ENCODE assay signal across 16 cellular contexts in the genomic region with DNA sequence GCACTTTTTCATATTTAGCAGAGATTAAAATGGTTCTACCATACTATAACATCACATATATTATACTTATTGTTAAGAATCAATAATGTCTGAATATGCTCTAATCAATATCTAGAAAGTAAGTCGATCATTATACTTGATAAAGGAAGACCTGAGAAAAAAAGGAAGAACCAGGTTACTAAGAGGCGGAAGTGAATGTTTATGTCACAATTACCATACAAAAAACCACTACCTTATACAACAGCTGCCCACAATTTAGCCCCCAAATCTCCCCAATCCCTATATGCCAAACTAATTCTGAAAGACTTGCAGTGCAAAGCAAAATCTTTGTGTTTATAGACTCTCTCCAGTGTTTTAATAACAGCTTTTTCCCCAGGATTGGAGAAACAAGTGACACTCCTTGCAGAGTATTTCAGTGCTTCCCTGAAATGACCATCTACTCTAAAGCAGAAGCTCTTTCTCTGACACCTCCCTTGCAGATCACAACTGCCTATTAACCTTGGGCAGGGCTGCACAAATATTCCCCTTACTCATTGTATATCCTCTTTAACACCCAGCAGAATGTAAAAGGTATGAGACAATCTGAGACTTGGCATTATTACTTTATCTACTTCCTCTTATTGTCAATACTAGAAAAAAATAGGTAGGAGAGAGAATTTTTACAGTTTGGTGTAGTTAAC. TPM values are rescaled to one million over a fixed set of nuclear protein-coding genes. Genes with fewer than 3 reads are reported as not detected.
DNase-seq lines count a peak whose midpoint lies in the region; ATAC-seq, FAIRE-seq and TF ChIP-seq lines count a peak whose summit lies in the region.
"Had no signal": no experiment of that assay in that cellular context is flagged by ENCODE, and none has a peak within 500 bp of the region (broad histone marks: within the 10 kb centered on the region; RNA-seq: fewer than 3 reads in every experiment).

No MANE protein-coding gene starts in this region.

- H3K9me3 Mint-ChIP-seq in stimulated activated effector memory CD8-positive, alpha-beta T cell treated with anti-CD3 and anti-CD28 coated beads, Interleukin-12 subunit alpha, Interleukin-12 subunit beta, amount 100 ng/mL, for 72 hours = no peaks in the 10 kb centered on the region
- H3K9me3 Mint-ChIP-seq: CD4-positive, alpha-beta T cell had no signal

- H3K56ac ChIP-seq in H1 (replicated peaks; ENCODE audit: insufficient read length, low read depth, low read length) = no peak overlapping the region

- H3K23me2 ChIP-seq in H1 (ENCODE audit: low read depth, low read length) = no peaks in the 10 kb centered on the region; the same call in 1 of the 2 replicates

- no peak overlapping the region for H3K18ac ChIP-seq in H1 (ENCODE audit: extremely low read depth, low read length)

- no peaks in the 10 kb centered on the region for H3K79me1 ChIP-seq in H1 (ENCODE audit: low read depth, low read length)

- H2BK20ac ChIP-seq in H1 (ENCODE audit: low read length) = no peak overlapping the region

- no peak overlapping the region for H3K4ac ChIP-seq in H1 (replicated peaks; ENCODE audit: insufficient read length, low read depth, low read length)

- H3K23ac ChIP-seq in H1 (ENCODE audit: insufficient read length) = no peak overlapping the region

- TF ChIP-seq CTCF in OCI-LY3 (IDR thresholded peaks at IDR 0.05; ENCODE audit: low read depth, low read length) = no peak
- no peak for TF ChIP-seq CTCF in H1 (IDR thresholded peaks at IDR 0.05; ENCODE audit: control extremely low read depth in 1 of 3, insufficient read depth in 1 of 3, low read depth in 1 of 3, low read length in 3 of 3)

- H3K9ac ChIP-seq in OCI-LY3 (ENCODE audit: low read length) (no peak overlapping the region), H1 (replicated peaks in 1 of 4; ENCODE audit: extremely low read depth in 1 of 4, low read depth in 3 of 4, low read length in 3 of 4) (no peak overlapping the region)

- peak; percentile 47 for ATAC-seq in stimulated activated effector memory CD8-positive, alpha-beta T cell treated with anti-CD3 and anti-CD28 coated beads, Interleukin-12 subunit alpha, Interleukin-12 subunit beta, amount 100 ng/mL, for 72 hours
- no peak for ATAC-seq in HG03025 (IDR thresholded peaks at IDR 0.05; ENCODE audit: low FRiP score, unreplicated experiment)

- H3K36me3 Mint-ChIP-seq in stimulated activated effector memory CD8-positive, alpha-beta T cell treated with anti-CD3 and anti-CD28 coated beads, Interleukin-12 subunit alpha, Interleukin-12 subunit beta, amount 100 ng/mL, for 72 hours = no peaks in the 10 kb centered on the region

- no peak overlapping the region for H4K5ac ChIP-seq in H1 (ENCODE audit: insufficient read length, low read depth, low read length)

- no peak overlapping the region for H3K14ac ChIP-seq in H1 (ENCODE audit: insufficient read length)

- peaks cover 6% of the 10 kb centered on the region for H3K4me1 Mint-ChIP-seq in stimulated activated effector memory CD8-positive, alpha-beta T cell treated with anti-CD3 and anti-CD28 coated beads, Interleukin-12 subunit alpha, Interleukin-12 subunit beta, amount 100 ng/mL, for 72 hours

- H2BK15ac ChIP-seq in H1 (ENCODE audit: low read length) = no peak overlapping the region

- H3K4me3 ChIP-seq in OCI-LY3 (ENCODE audit: low read length) (no peak overlapping the region), H1 (ENCODE audit: extremely low read depth in 1 of 4, insufficient read depth in 2 of 4, low read depth in 3 of 4, low read length in 4 of 4) (no peak overlapping the region)

- no peak for DNase-seq in HTR-8/SVneo (ENCODE audit: insufficient read length, low spot score)
- no peak for DNase-seq in H1 (ENCODE audit: low read depth in 1 of 2, low spot score in 2 of 2)
- no peak for DNase-seq in stimulated activated effector memory CD8-positive, alpha-beta T cell treated with anti-CD3 and anti-CD28 coated beads, Interleukin-12 subunit alpha, Interleukin-12 subunit beta, amount 100 ng/mL, for 72 hours (ENCODE audit: low spot score in 2 of 2)
- no peak for DNase-seq in NCI-H82 (lab: John Stamatoyannopoulos, UW)
- no peak for DNase-seq in NCI-H1417 treated with DMSO at 0.1 percent for 48 hours (lab: John Stamatoyannopoulos, UW)
- DNase-seq: activated CD4-positive, alpha-beta T cell treated with anti-CD3 and anti-CD28 coated beads, Interleukin-2, amount 50 U/mL, for 48 hours; amygdala; CD4-positive, alpha-beta T cell; erythroblast; Kasumi-1; NCI-H2029; NCI-H69; posterior cingulate gyrus; small intestine had no signal

- H3K27me3 ChIP-seq in OCI-LY3 (ENCODE audit: low read depth, low read length) = no peaks in the 10 kb centered on the region
- H3K27me3 ChIP-seq in H1 (replicated peaks in 1 of 4; ENCODE audit: control insufficient read depth in 3 of 4, extremely low read depth in 1 of 4, insufficient read depth in 3 of 4, low read length in 3 of 4) = no peaks in the 10 kb centered on the region

- TF ChIP-seq EP300 in H1 (IDR thresholded peaks at IDR 0.05; ENCODE audit: borderline replicate concordance in 1 of 2, low read depth in 2 of 2, low read length in 2 of 2) = no peak

- no peak overlapping the region for H4K8ac ChIP-seq in H1 (ENCODE audit: extremely low read depth, insufficient read depth, low read length)

- H3K4me2 ChIP-seq in OCI-LY3 (ENCODE audit: low read length) (peak overlapping the region; percentile 25), H1 (ENCODE audit: insufficient read depth in 1 of 2, low read depth in 2 of 2, low read length in 2 of 2) (no peak overlapping the region)

- H2BK12ac ChIP-seq in H1 (ENCODE audit: low read depth, low read length) = no peak overlapping the region

- H2AK5ac ChIP-seq in H1 (ENCODE audit: low read depth, low read length) = no peak overlapping the region

- H3K4me3 Mint-ChIP-seq in stimulated activated effector memory CD8-positive, alpha-beta T cell treated with anti-CD3 and anti-CD28 coated beads, Interleukin-12 subunit alpha, Interleukin-12 subunit beta, amount 100 ng/mL, for 72 hours = no peak overlapping the region
- H3K4me3 Mint-ChIP-seq: CD4-positive, alpha-beta T cell had no signal

- H4K20me1 ChIP-seq in OCI-LY3 (ENCODE audit: insufficient read depth, low read length) (no peaks in the 10 kb centered on the region), H1 (replicated peaks in 1 of 2; ENCODE audit: control insufficient read depth in 1 of 2, insufficient read depth in 2 of 2, low read length in 2 of 2) (no peaks in the 10 kb centered on the region)

- no peak for TF ChIP-seq POLR2A in H1 (IDR thresholded peaks at IDR 0.05; ENCODE audit: control extremely low read depth in 1 of 2, low read depth in 2 of 2, low read length in 2 of 2)

- no peak overlapping the region for H2BK5ac ChIP-seq in H1 (ENCODE audit: low read depth, low read length)

- POLR2A ChIA-PET in H1 (lab: Charles Lee; ENCODE audit: partially characterized antibody) = interaction anchor here (1.1 to 1.5 kb wide), 2 partner anchors 11 to 18 kb away, joined by 4 to 5 read pairs; no protein-coding TSS in a partner anchor

- H3K4me1 ChIP-seq in OCI-LY3 (ENCODE audit: low read length) (peaks cover 11% of the 10 kb centered on the region), H1 (replicated peaks in 1 of 4; ENCODE audit: control insufficient read depth in 3 of 4, insufficient read depth in 4 of 4, low read length in 3 of 4) (no peaks in the 10 kb centered on the region; a peak in 1 of 7 replicates)

- H3K27ac ChIP-seq in OCI-LY3 (ENCODE audit: low read length) = no peak overlapping the region
- H3K27ac ChIP-seq in H1 (ENCODE audit: low read depth, low read length) = no peak overlapping the region

- no peaks in the 10 kb centered on the region for H3K36me3 ChIP-seq in OCI-LY3 (replicated peaks; ENCODE audit: low read depth, low read length)
- H3K36me3 ChIP-seq in H1 (ENCODE audit: control insufficient read depth in 2 of 4, insufficient read depth in 4 of 4, low read length in 3 of 4) = no peaks in the 10 kb centered on the region

- FAIRE-seq in HTR-8/SVneo (lab: Jason Lieb, UNC) (peak; percentile 92), H1 (lab: Jason Lieb, UNC) (no peak)
- FAIRE-seq: small intestine had no signal

- peak overlapping the region; percentile 6 for H3K27ac Mint-ChIP-seq in stimulated activated effector memory CD8-positive, alpha-beta T cell treated with anti-CD3 and anti-CD28 coated beads, Interleukin-12 subunit alpha, Interleukin-12 subunit beta, amount 100 ng/mL, for 72 hours
- H3K27ac Mint-ChIP-seq: CD4-positive, alpha-beta T cell had no signal

- H4K91ac ChIP-seq in H1 (replicated peaks; ENCODE audit: insufficient read length, low read length) = no peak overlapping the region

- H3K9me3 ChIP-seq in OCI-LY3 (ENCODE audit: insufficient read depth, low read length) (no peaks in the 10 kb centered on the region), H1 (ENCODE audit: insufficient read depth in 2 of 2, low read depth in 1 of 2, low read length in 1 of 2) (no peaks in the 10 kb centered on the region)

- TF ChIP-seq RAD21 in H1 (IDR thresholded peaks at IDR 0.05 in 1 of 2, conservative IDR thresholded peaks at IDR 0.05 in 1 of 2; ENCODE audit: low read depth in 2 of 2, low read length in 2 of 2) = no peak

- 86% methylated on average over 1 of the region's 2 CpGs; no CpG with 5 or more reads in 1 of the 2 experiments for WGBS in H1 (ENCODE audit: extremely low coverage in 1 of 2, insufficient coverage in 1 of 2, insufficient read length in 1 of 2, insufficient replicate concordance in 2 of 2, low coverage in 1 of 2, low lambda C conversion rate in 2 of 2, missing lambda C conversion rate in 1 of 2), 2 experiments

- CTCF ChIA-PET in H1 (lab: Charles Lee; ENCODE audit: partially characterized antibody) = interaction anchor here (0.6 to 1.4 kb wide), 6 partner anchors 10 to 1162 kb away, joined by 3 to 5 read pairs (median 3); no protein-coding TSS in a partner anchor

- H2BK120ac ChIP-seq in H1 (replicated peaks; ENCODE audit: low read depth, low read length) = no peak overlapping the region

- H3K79me2 ChIP-seq in OCI-LY3 (ENCODE audit: low read length) (no peaks in the 10 kb centered on the region), H1 (ENCODE audit: control insufficient read depth in 1 of 2, insufficient read depth in 2 of 2, low read length in 2 of 2) (no peaks in the 10 kb centered on the region)

- H2AFZ ChIP-seq in OCI-LY3 (ENCODE audit: low read depth, low read length) (no peak overlapping the region), H1 (ENCODE audit: low read length) (peak overlapping the region; percentile 60; the same call in 1 of the 2 replicates)

RNA-seq across cellular contexts. Expression of a gene that starts 12.7 kb away (rescaled TPM):
- 664 and 688 TPM in 2 replicates for total RNA-seq in H1 (2021; fragmentation: NEBNext Ultra II Directional; extraction: Animal tissue kit (Norgen Biotek cat#: 25700))
- 323 and 417 TPM in 2 replicates for polyA plus RNA-seq in H1 (2011; rRNA removed)
- 357 TPM for polyA plus RNA-seq in H1 (2011; cell fraction: cytosol; rRNA removed)
- 233 TPM for polyA plus RNA-seq in H1 (2011; cell fraction: nucleus; rRNA removed)
- 327 to 809 TPM (median 365 TPM) in 4 replicates for polyA plus RNA-seq in H1 (2012, experiment 1 of 2)
- 290 TPM for polyA plus RNA-seq in H1 (2012, experiment 2 of 2)
- polyA plus RNA-seq in H1 (2013, experiment 1 of 2) = 1,112 TPM
- 1,127 TPM for polyA plus RNA-seq in H1 (2013, experiment 2 of 2)
- 579 and 805 TPM in 2 replicates for polyA minus RNA-seq in H1 (2011; rRNA and poly(A)+ RNA removed)
- polyA minus RNA-seq in H1 (2011; cell fraction: cytosol; rRNA and poly(A)+ RNA removed) = 243 TPM
- polyA minus RNA-seq in H1 (2011; cell fraction: nucleus; rRNA and poly(A)+ RNA removed) = 193 TPM
